In genomic region chr20:39289831-39290230, GRCh38 we compare ENCODE assay signal across 22 cellular contexts.
DNase-seq lines count a peak whose midpoint lies in the region; ATAC-seq, FAIRE-seq and TF ChIP-seq lines count a peak whose summit lies in the region.
"Had no signal": no experiment of that assay in that cellular context is flagged by ENCODE, and none has a peak within 500 bp of the region (broad histone marks: within the 10 kb centered on the region; RNA-seq: fewer than 3 reads in every experiment).

No MANE protein-coding gene starts in this region.

- H3K4me3 ChIP-seq in HUES48 (ENCODE audit: low read depth, low read length): no peak overlapping the region
- H3K4me3 ChIP-seq: PC-9, SK-N-MC had no signal

- no peaks in the 10 kb centered on the region for H3K36me3 Mint-ChIP-seq in stimulated activated naive B cell treated with anti-CD40 and anti-IgM and Interleukin-4, amounts not matched to agents 10 μg/mL and 1 μg/mL and 100 μg/mL, for 72 hours
- peaks cover 7% of the 10 kb centered on the region for H3K36me3 Mint-ChIP-seq in endothelial cell (ENCODE audit: low read depth, unreplicated experiment)
- H3K36me3 Mint-ChIP-seq: CD4-positive, alpha-beta memory T cell had no signal

- no peak for FAIRE-seq in RCC 7860 (lab: Jason Lieb, UNC)
- FAIRE-seq: HepG2 had no signal

- DNase-seq in SK-N-DZ (ENCODE audit: low spot score) (peak; percentile 72), iPS-NIHi11 (ENCODE audit: low spot score) (peak; percentile 48), endothelial cell (ENCODE audit: low spot score) (no peak), RCC 7860 (ENCODE audit: low spot score) (no peak)
- no peak for DNase-seq in stimulated activated naive B cell treated with anti-CD40 and anti-IgM and Interleukin-4, amounts not matched to agents 10 μg/mL and 1 μg/mL and 100 μg/mL, for 72 hours
- DNase-seq: C1 segment of cervical spinal cord; CD4-positive, alpha-beta memory T cell; COR-L47; DMS 273 treated with DMSO at 0.1 percent for 48 hours; DMS79; EL; GOT3; NCI-H2029; NCI-H2227 treated with DMSO at 0.1 percent for 48 hours; PC-9; SHP77 treated with DMSO at 0.1 percent for 48 hours; T-helper 17 cell had no signal

- peaks cover 8 to 13% of the 10 kb centered on the region in 2 donors for H3K27me3 Mint-ChIP-seq in stimulated activated naive B cell treated with anti-CD40 and anti-IgM and Interleukin-4, amounts not matched to agents 10 μg/mL and 1 μg/mL and 100 μg/mL, for 72 hours
- peaks cover 1% of the 10 kb centered on the region for H3K27me3 Mint-ChIP-seq in endothelial cell (ENCODE audit: unreplicated experiment)

- H3K4me3 Mint-ChIP-seq in stimulated activated naive B cell treated with anti-CD40 and anti-IgM and Interleukin-4, amounts not matched to agents 10 μg/mL and 1 μg/mL and 100 μg/mL, for 72 hours: no peak overlapping the region
- no peak overlapping the region for H3K4me3 Mint-ChIP-seq in endothelial cell (ENCODE audit: unreplicated experiment)
- H3K4me3 Mint-ChIP-seq: CD4-positive, alpha-beta memory T cell; T-helper 17 cell had no signal

- H3K36me3 ChIP-seq in HUES48 (ENCODE audit: control insufficient read depth, insufficient read depth, low read length): no peaks in the 10 kb centered on the region

- no peak for TF ChIP-seq CTCF in endothelial cell (IDR thresholded peaks at IDR 0.05; ENCODE audit: unreplicated experiment)

- peaks cover 16% of the 10 kb centered on the region for H3K9me3 ChIP-seq in HUES48 (ENCODE audit: control insufficient read depth, insufficient read depth, low read length)

- peak overlapping the region; percentile 76 for H3K27ac ChIP-seq in HUES48 (ENCODE audit: low read depth, low read length)
- H3K27ac ChIP-seq: PC-9, RWPE1, SK-N-MC had no signal

- peak overlapping the region; percentile 32 for H3K27ac Mint-ChIP-seq in stimulated activated naive B cell treated with anti-CD40 and anti-IgM and Interleukin-4, amounts not matched to agents 10 μg/mL and 1 μg/mL and 100 μg/mL, for 72 hours
- H3K27ac Mint-ChIP-seq in endothelial cell (ENCODE audit: unreplicated experiment): no peak overlapping the region
- H3K27ac Mint-ChIP-seq: CD4-positive, alpha-beta memory T cell; T-helper 17 cell had no signal

- no peaks in the 10 kb centered on the region for H3K4me1 Mint-ChIP-seq in stimulated activated naive B cell treated with anti-CD40 and anti-IgM and Interleukin-4, amounts not matched to agents 10 μg/mL and 1 μg/mL and 100 μg/mL, for 72 hours
- peaks cover 16% of the 10 kb centered on the region for H3K4me1 Mint-ChIP-seq in endothelial cell (ENCODE audit: unreplicated experiment)
- H3K4me1 Mint-ChIP-seq: CD4-positive, alpha-beta memory T cell; T-helper 17 cell had no signal

- H3K9ac ChIP-seq in HUES48 (ENCODE audit: low read depth, low read length): no peak overlapping the region

- ATAC-seq in stimulated activated naive B cell treated with anti-CD40 and anti-IgM and Interleukin-4, amounts not matched to agents 10 μg/mL and 1 μg/mL and 100 μg/mL, for 72 hours (replicated peaks): no peak
- ATAC-seq in GM19328 (IDR thresholded peaks at IDR 0.05; ENCODE audit: unreplicated experiment): no peak
- ATAC-seq: T-helper 17 cell had no signal

- H3K4me1 ChIP-seq in HUES48 (ENCODE audit: control insufficient read depth, insufficient read depth, low read length): peaks cover 33% of the 10 kb centered on the region

- H3K27me3 ChIP-seq in HUES48 (ENCODE audit: control insufficient read depth, insufficient read depth, low read length): no peaks in the 10 kb centered on the region

- H3K9me3 Mint-ChIP-seq in stimulated activated naive B cell treated with anti-CD40 and anti-IgM and Interleukin-4, amounts not matched to agents 10 μg/mL and 1 μg/mL and 100 μg/mL, for 72 hours: peaks cover 4 to 7% of the 10 kb centered on the region in 2 donors
- H3K9me3 Mint-ChIP-seq in endothelial cell (ENCODE audit: unreplicated experiment): no peaks in the 10 kb centered on the region

Comparison
In these comparisons a context has a peak if more than half of its experiments do, and no peak if none do; other contexts are left out.
1. DNase-seq: peak in SK-N-DZ (single experiment) and iPS-NIHi11 (single experiment); none in stimulated activated naive B cell treated with anti-CD40 and anti-IgM and Interleukin-4, amounts not matched to agents 10 μg/mL and 1 μg/mL and 100 μg/mL, for 72 hours (single experiment), endothelial cell (single experiment) and RCC 7860 (single experiment).